ENCODE assay signal across 10 cellular contexts in genomic region chr7:108384721-108385483, GRCh38.
DNase-seq lines count a peak whose midpoint lies in the region; ATAC-seq and TF ChIP-seq lines count a peak whose summit lies in the region.
"Had no signal": no experiment of that assay in that cellular context is flagged by ENCODE, and none has a peak within 500 bp of the region (broad histone marks: within the 10 kb centered on the region; RNA-seq: fewer than 3 reads in every experiment).

No MANE protein-coding gene starts in this region.

- H3K36me3 ChIP-seq in suprapubic skin, result no peaks in the 10 kb centered on the region

- DNase-seq in NCI-H82 (lab: John Stamatoyannopoulos, UW) (peak; percentile 21), kidney tubule cell (ENCODE audit: low spot score) (peak; percentile 72), suprapubic skin (ENCODE audit: low spot score in 2 of 2) (no peak), HT-29 (ENCODE audit: low spot score) (no peak)
- DNase-seq in activated naive CD4-positive, alpha-beta T cell treated with anti-CD3 and anti-CD28 coated beads, Interleukin-2, amount 50 U/mL, for 16 hours, result no peak
- DNase-seq: RPMI8226 had no signal

- no peak overlapping the region for H3K27ac ChIP-seq in suprapubic skin

- H3K4me3 ChIP-seq in suprapubic skin, result no peak overlapping the region
- H3K4me3 ChIP-seq: lung had no signal

- no peaks in the 10 kb centered on the region for H3K9me3 ChIP-seq in suprapubic skin

- TF ChIP-seq EP300 in suprapubic skin (IDR thresholded peaks at IDR 0.05), result no peak

- TF ChIP-seq CTCF in suprapubic skin (IDR thresholded peaks at IDR 0.05), result no peak

- H3K27me3 ChIP-seq in suprapubic skin, result no peaks in the 10 kb centered on the region

- no peak for TF ChIP-seq POLR2A in suprapubic skin (IDR thresholded peaks at IDR 0.05)

- 77% methylated on average over 5 of the region's 5 CpGs for WGBS in suprapubic skin

- ATAC-seq in GM18502 (IDR thresholded peaks at IDR 0.05; ENCODE audit: poor library complexity, unreplicated experiment) (peak; percentile 87), HG02588 (IDR thresholded peaks at IDR 0.05; ENCODE audit: unreplicated experiment) (peak; percentile 80), GM18517 (IDR thresholded peaks at IDR 0.05; ENCODE audit: unreplicated experiment) (no peak)

- no peaks in the 10 kb centered on the region for H3K4me1 ChIP-seq in suprapubic skin

Comparison
In these comparisons a context has a peak if more than half of its experiments do, and no peak if none do; other contexts are left out.
1. DNase-seq: peak in NCI-H82 (single experiment) and kidney tubule cell (single experiment); none in suprapubic skin (0 of 2), HT-29 (single experiment) and activated naive CD4-positive, alpha-beta T cell treated with anti-CD3 and anti-CD28 coated beads, Interleukin-2, amount 50 U/mL, for 16 hours (single experiment).